In the genomic region with DNA sequence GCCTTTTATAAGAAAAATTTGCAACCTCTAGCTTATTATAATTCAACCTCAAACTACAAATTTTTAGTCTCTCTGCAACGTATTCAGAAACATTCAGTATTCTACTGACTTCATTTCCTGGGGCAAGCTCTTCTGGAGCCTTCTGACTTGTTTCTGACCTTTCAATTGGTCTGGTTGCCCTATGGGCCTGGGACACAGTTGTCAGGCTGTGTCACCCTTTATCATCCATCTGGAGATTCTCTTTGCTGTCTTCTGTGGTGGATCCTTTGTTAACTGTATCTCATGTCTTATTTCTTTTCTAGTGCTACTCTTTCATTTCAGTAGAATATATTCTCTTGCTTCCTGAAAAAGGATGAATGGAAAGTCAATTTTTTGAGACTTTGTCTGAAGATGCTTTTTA, we compare ENCODE assay signal across 26 cellular contexts.
"Had no signal": no experiment of that assay in that cellular context is flagged by ENCODE, and none has a peak within 500 bp of the region (broad histone marks: within the 10 kb centered on the region; RNA-seq: fewer than 3 reads in every experiment).

No MANE protein-coding gene starts in this region.

- H3K27ac ChIP-seq: colonic mucosa, epithelial cell of prostate, esophagus squamous epithelium, gastrocnemius medialis, heart right ventricle, left lung, lower lobe of right lung had no signal

- H3K9me3 ChIP-seq: colonic mucosa, esophagus squamous epithelium, gastrocnemius medialis, heart right ventricle, left lung, lower lobe of right lung had no signal

- ATAC-seq: effector memory CD8-positive, alpha-beta T cell; esophagus mucosa; gastrocnemius medialis; heart right ventricle; left cardiac atrium; left lung; left ventricle myocardium superior; lower lobe of right lung; naive thymus-derived CD4-positive, alpha-beta T cell had no signal

- H3K4me1 ChIP-seq: colonic mucosa, left lung, lower lobe of right lung had no signal

- H3K36me3 ChIP-seq: colonic mucosa, esophagus squamous epithelium, gastrocnemius medialis, heart right ventricle, left lung, lower lobe of right lung had no signal

- H3K4me3 ChIP-seq: colonic mucosa, esophagus squamous epithelium, gastrocnemius medialis, heart right ventricle, left lung, lower lobe of right lung had no signal

- H3K4me3 Mint-ChIP-seq: dendritic cell treated with granulocyte-macrophage colony-stimulating factor and Interleukin-4, amounts not matched to agents 40 ng/mL and 50 ng/mL, for 4 days; effector memory CD8-positive, alpha-beta T cell; endodermal cell; naive thymus-derived CD4-positive, alpha-beta T cell had no signal

- H3K9me3 Mint-ChIP-seq: effector memory CD8-positive, alpha-beta T cell; endodermal cell had no signal

- H3K27me3 Mint-ChIP-seq: dendritic cell treated with granulocyte-macrophage colony-stimulating factor and Interleukin-4, amounts not matched to agents 40 ng/mL and 50 ng/mL, for 4 days; effector memory CD8-positive, alpha-beta T cell; naive thymus-derived CD4-positive, alpha-beta T cell had no signal

- H3K27me3 ChIP-seq: colonic mucosa, esophagus squamous epithelium, gastrocnemius medialis, heart right ventricle, left lung had no signal

- DNase-seq: colonic mucosa; cortex of kidney; effector CD8-positive, alpha-beta T cell; effector memory CD8-positive, alpha-beta T cell; endodermal cell; erythroblast; esophagus squamous epithelium; foreskin melanocyte; gastrocnemius medialis; glutamatergic neuron; head of caudate nucleus; heart right ventricle; hippocampal formation; left cardiac atrium; left lung; left ventricle myocardium superior; lower lobe of right lung; mesendoderm; midbrain; naive thymus-derived CD4-positive, alpha-beta T cell had no signal

- H3K27ac Mint-ChIP-seq: dendritic cell treated with granulocyte-macrophage colony-stimulating factor and Interleukin-4, amounts not matched to agents 40 ng/mL and 50 ng/mL, for 4 days; effector memory CD8-positive, alpha-beta T cell; endodermal cell had no signal

- FAIRE-seq: endometrium, islet of Langerhans, keratinocyte had no signal

- H3K4me1 Mint-ChIP-seq: endodermal cell; naive thymus-derived CD4-positive, alpha-beta T cell had no signal
